1 cellular context compared by ENCODE assay signal in the genomic region with DNA sequence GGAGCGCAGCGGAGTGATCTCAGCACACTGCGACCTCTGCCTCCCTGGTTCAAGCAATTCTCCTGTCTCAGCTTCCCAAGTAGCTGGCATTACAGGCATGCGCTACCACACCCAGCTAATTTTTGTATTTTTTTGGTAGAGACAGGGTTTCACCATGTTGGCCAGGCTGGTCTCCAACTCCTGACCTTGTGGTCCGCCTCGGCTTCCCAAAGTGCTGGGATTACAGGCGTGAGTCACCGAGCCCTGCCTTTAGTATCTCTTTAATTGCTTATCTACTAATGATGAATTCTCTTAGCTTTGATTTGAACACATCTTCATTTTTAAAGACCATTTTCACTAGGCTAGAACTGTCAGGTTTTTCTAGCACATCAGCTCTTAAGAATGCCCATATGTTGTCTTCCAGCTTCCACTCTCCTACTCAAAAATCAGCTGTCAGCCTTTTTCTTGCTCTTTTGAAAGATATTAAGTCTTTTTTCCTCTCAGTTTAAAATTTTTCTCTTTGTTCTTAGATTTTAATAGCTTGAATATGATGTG.
A peak's percentile ranks its signal among the peaks of the same experiment; 100 is the strongest.
TF ChIP-seq lines count a peak whose summit lies in the region.

No MANE protein-coding gene starts in this region.

TF ChIP-seq in K562, 482 proteins besides CTCF, POLR2A, EP300 and RAD21:
- TF ChIP-seq ZNF57 (CRISPR knock-in tag; IDR thresholded peaks at IDR 0.05) (no peak), ZNF316 (IDR thresholded peaks at IDR 0.05) (0 out of 2 replicates have a peak, but pooled peaks have one; percentile 22)
TF ChIP-seq in K562: peak in this region for 1.
